ENCODE assay signal across 1 cellular context in genomic region chr14:36658091-36659009, GRCh38.
TF ChIP-seq lines count a peak whose summit lies in the region.

No MANE protein-coding gene starts in this region.

TF ChIP-seq in H1, 55 proteins besides CTCF, POLR2A, EP300 and RAD21:
- TF ChIP-seq SUZ12 (IDR thresholded peaks at IDR 0.05; ENCODE audit: low read length) (peak; percentile 70), RNF2 (IDR thresholded peaks at IDR 0.05; ENCODE audit: borderline replicate concordance, low read depth, low read length, missing control alignments, poor library complexity, severe bottlenecking) (peak; percentile 3), RFX5 (IDR thresholded peaks at IDR 0.05; ENCODE audit: borderline replicate concordance, low read depth, low read length) (no peak), TCF12 (IDR thresholded peaks at IDR 0.05; ENCODE audit: low read depth, low read length) (no peak), CTBP2 (IDR thresholded peaks at IDR 0.05; ENCODE audit: borderline replicate concordance, insufficient read depth, insufficient read length, low read length) (no peak), MAFK (IDR thresholded peaks at IDR 0.05; ENCODE audit: low read depth, low read length) (no peak), EZH2 (IDR thresholded peaks at IDR 0.05; ENCODE audit: low read depth, low read length, severe bottlenecking) (peak; percentile 21), ATF3 (IDR thresholded peaks at IDR 0.05; ENCODE audit: insufficient read depth, low read depth, low read length) (no peak)
